Comparison of ENCODE assay signal across 8 cellular contexts in the genomic region with DNA sequence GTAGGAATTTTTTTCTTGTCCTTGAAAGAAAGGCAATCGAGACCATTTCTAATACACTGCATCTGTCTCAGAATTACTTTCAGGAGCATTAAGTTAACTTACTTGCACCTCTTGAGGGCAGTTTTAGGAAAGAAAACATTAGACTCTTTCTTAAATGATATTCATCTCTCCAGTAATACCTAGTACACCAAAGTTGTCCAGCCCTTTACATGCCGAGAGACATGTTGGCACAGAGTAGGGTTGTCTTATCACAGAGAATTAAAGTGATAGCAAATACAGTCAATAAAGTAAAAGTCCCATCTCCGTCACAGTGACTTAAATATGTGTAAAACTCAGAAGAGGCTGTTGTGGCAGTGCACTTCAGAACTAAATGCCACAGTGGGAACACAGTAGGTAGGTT.
"Had no signal": no experiment of that assay in that cellular context is flagged by ENCODE, and none has a peak within 500 bp of the region (broad histone marks: within the 10 kb centered on the region; RNA-seq: fewer than 3 reads in every experiment).

No MANE protein-coding gene starts in this region.

- H3K36me3 ChIP-seq: HAP-1 had no signal

- ATAC-seq: HCT116, HepG2 had no signal

- H3K9me3 ChIP-seq: HAP-1 had no signal

- H3K4me3 ChIP-seq: GM23248, HAP-1 had no signal

- DNase-seq: GM23248, GOT3, H7, HFFc6 had no signal

- H3K27ac ChIP-seq: GM23248, HL-60 had no signal

- FAIRE-seq: HepG2 had no signal
